Comparison of ENCODE assay signal across 8 cellular contexts in genomic region chr5:53110156-53110555, GRCh38. TPM values are rescaled to one million over a fixed set of nuclear protein-coding genes. Genes with fewer than 3 reads are reported as not detected.
DNase-seq lines count a peak whose midpoint lies in the region; ATAC-seq and TF ChIP-seq lines count a peak whose summit lies in the region.

No MANE protein-coding gene starts in this region.

- no peak overlapping the region for H3K27ac ChIP-seq in neural cell (ENCODE audit: low read length)

- H3K27me3 Mint-ChIP-seq in effector memory CD8-positive, alpha-beta T cell = no peaks in the 10 kb centered on the region

- H3K9me2 ChIP-seq in neural cell (ENCODE audit: insufficient read depth, low read length) = no peaks in the 10 kb centered on the region

- peaks cover 4% of the 10 kb centered on the region for H3K36me3 Mint-ChIP-seq in effector memory CD8-positive, alpha-beta T cell (ENCODE audit: insufficient read depth)

- no peaks in the 10 kb centered on the region for H3K9me3 ChIP-seq in neural cell (ENCODE audit: low read length)

- no peaks in the 10 kb centered on the region for H3K79me2 ChIP-seq in neural cell (replicated peaks; ENCODE audit: insufficient read depth, low read length)

- peak overlapping the region; percentile 92 to 96 for H3K27ac Mint-ChIP-seq in effector memory CD8-positive, alpha-beta T cell

- peak; percentile 3 for TF ChIP-seq RAD21 in neural cell (conservative IDR thresholded peaks at IDR 0.05)

- peak overlapping the region; percentile 90 to 98 for H3K4me3 Mint-ChIP-seq in effector memory CD8-positive, alpha-beta T cell

- H3K4me2 ChIP-seq in neural cell (ENCODE audit: low read length) = peak overlapping the region; percentile 26

- peaks cover 19 to 30% of the 10 kb centered on the region in 2 donors for H3K4me1 Mint-ChIP-seq in effector memory CD8-positive, alpha-beta T cell (ENCODE audit: low read depth in 2 of 2)

- no peaks in the 10 kb centered on the region for H3K27me3 ChIP-seq in neural cell (ENCODE audit: insufficient read depth, low read depth, low read length)

- no peaks in the 10 kb centered on the region for H3K9me3 Mint-ChIP-seq in effector memory CD8-positive, alpha-beta T cell

- H3F3A ChIP-seq in neural cell (ENCODE audit: insufficient read depth, low read length, poor library complexity, severe bottlenecking) = no peaks in the 10 kb centered on the region

- TF ChIP-seq EP300 in neural cell (conservative IDR thresholded peaks at IDR 0.05; ENCODE audit: poor library complexity, severe bottlenecking) = no peak

- peak; percentile 11 for ATAC-seq in GM21447 (IDR thresholded peaks at IDR 0.05; ENCODE audit: unreplicated experiment)
- ATAC-seq in effector memory CD8-positive, alpha-beta T cell (replicated peaks) = peak; percentile 1

- peak; percentile 1 for DNase-seq in CD1c-positive myeloid dendritic cell (ENCODE audit: extremely low spot score)
- DNase-seq in NAMALWA (ENCODE audit: low spot score) = peak; percentile 12
- no peak for DNase-seq in effector memory CD8-positive, alpha-beta T cell
- DNase-seq in germinal center (ENCODE audit: low spot score) = no peak
- no peak for DNase-seq in NCI-H2081 treated with DMSO at 0.1 percent for 48 hours (lab: John Stamatoyannopoulos, UW)
- no peak for DNase-seq in NCI-H2227 treated with DMSO at 0.1 percent for 48 hours (lab: John Stamatoyannopoulos, UW)

- no peak for TF ChIP-seq CTCF in neural cell (IDR thresholded peaks at IDR 0.05; ENCODE audit: poor library complexity, severe bottlenecking)

- peak overlapping the region; percentile 79 for H3K4me3 ChIP-seq in neural cell (ENCODE audit: low read length)

- peak overlapping the region; percentile 70 for H3K9ac ChIP-seq in neural cell (ENCODE audit: low read length)

- peak overlapping the region; percentile 98 for H2AFZ ChIP-seq in neural cell (ENCODE audit: low read depth, low read length)

- no peaks in the 10 kb centered on the region for H4K20me1 ChIP-seq in neural cell (ENCODE audit: insufficient read depth)

- no peaks in the 10 kb centered on the region for H3K36me3 ChIP-seq in neural cell (ENCODE audit: insufficient read depth, low read length)

TF ChIP-seq in neural cell, 6 proteins besides CTCF, POLR2A, EP300 and RAD21:
- TF ChIP-seq SMC3 (conservative IDR thresholded peaks at IDR 0.05; ENCODE audit: poor library complexity) = no peak
- TF ChIP-seq EZH2 (IDR thresholded peaks at IDR 0.05; ENCODE audit: borderline replicate concordance, insufficient read depth, low read length, poor library complexity, severe bottlenecking) = no peak
- no peak for TF ChIP-seq MXI1 (conservative IDR thresholded peaks at IDR 0.05; ENCODE audit: poor library complexity, severe bottlenecking)
- TF ChIP-seq POLR2AphosphoS5 (IDR thresholded peaks at IDR 0.05) = no peak
- no peak for TF ChIP-seq REST (IDR thresholded peaks at IDR 0.05; ENCODE audit: borderline replicate concordance)
- TF ChIP-seq TAF1 (IDR thresholded peaks at IDR 0.05; ENCODE audit: low read depth) = no peak
TF ChIP-seq in neural cell: peak in this region for 0.

RNA-seq across cellular contexts. Expression of gene MOCS2, which starts 0.6 kb away (rescaled TPM):
- polyA plus RNA-seq in neural cell = 69.2 and 71.0 TPM in 2 replicates
- 49.4 and 58.3 TPM in 2 replicates for polyA minus RNA-seq in neural cell

Comparison
In these comparisons a context has a peak if more than half of its experiments do, and no peak if none do; other contexts are left out.
1. DNase-seq: peak in CD1c-positive myeloid dendritic cell (single experiment) and NAMALWA (single experiment); none in effector memory CD8-positive, alpha-beta T cell (0 of 3), germinal center (single experiment), NCI-H2081 treated with DMSO at 0.1 percent for 48 hours (single experiment) and NCI-H2227 treated with DMSO at 0.1 percent for 48 hours (single experiment).